ENCODE assay signal across 17 cellular contexts in genomic region chr2:202122975-202123765, GRCh38. TPM values are rescaled to one million over a fixed set of nuclear protein-coding genes. Genes with fewer than 3 reads are reported as not detected.
DNase-seq lines count a peak whose midpoint lies in the region; ATAC-seq and TF ChIP-seq lines count a peak whose summit lies in the region.
"Had no signal": no experiment of that assay in that cellular context is flagged by ENCODE, and none has a peak within 500 bp of the region (broad histone marks: within the 10 kb centered on the region; RNA-seq: fewer than 3 reads in every experiment).

No MANE protein-coding gene starts in this region.

- peak overlapping the region; percentile 4 for H3K56ac ChIP-seq in mesendoderm (ENCODE audit: low read length)

- no peak overlapping the region for H2AK5ac ChIP-seq in mesendoderm (ENCODE audit: low read length)

- no peak overlapping the region for H3K9ac ChIP-seq in mesendoderm (ENCODE audit: low read length)

- H3K9me3 Mint-ChIP-seq in activated naive CD8-positive, alpha-beta T cell treated with anti-CD3 and anti-CD28 coated beads, Interleukin-2, amount 10 ng/mL, durations not matched to agents 7 days and 5 days = peaks cover 3% of the 10 kb centered on the region
- H3K9me3 Mint-ChIP-seq in activated CD8-positive, alpha-beta T cell treated with anti-CD3 and anti-CD28 coated beads, Interleukin-2, amount 10 ng/mL, durations not matched to agents 7 days and 5 days (ENCODE audit: insufficient read depth) = no peaks in the 10 kb centered on the region
- H3K9me3 Mint-ChIP-seq: activated T-helper 1 cell treated with anti-CD3 and anti-CD28 coated beads, Interleukin-12 subunit alpha, Interleukin-12 subunit beta, Interleukin-2, Interleukin-4 antibody, amounts not matched to agents 30 ng/mL and 10 ng/mL and 1 ng/mL, durations not matched to agents 14 hours and 24 hours and 36 hours had no signal

- ATAC-seq in activated naive CD8-positive, alpha-beta T cell treated with anti-CD3 and anti-CD28 coated beads, Interleukin-2, amount 10 ng/mL, durations not matched to agents 7 days and 5 days (ENCODE audit: low read depth) = peak; percentile 91
- no peak for ATAC-seq in activated CD8-positive, alpha-beta T cell treated with anti-CD3 and anti-CD28 coated beads, Interleukin-2, amount 10 ng/mL, durations not matched to agents 7 days and 5 days
- ATAC-seq in GM18907 (IDR thresholded peaks at IDR 0.05; ENCODE audit: unreplicated experiment) = no peak
- ATAC-seq: psoas muscle, SK-N-SH treated with all-trans-retinoic acid at 6 μM for 48 hours had no signal

- no peak overlapping the region for H3K4me2 ChIP-seq in mesendoderm (ENCODE audit: low read length)

- no peak overlapping the region for H3K23ac ChIP-seq in mesendoderm (ENCODE audit: low read length)

- H3K4ac ChIP-seq in mesendoderm (ENCODE audit: low read depth, low read length) = no peak overlapping the region

- in situ Hi-C loops in KBM-7 (cut with MboI; ENCODE audit: low pct_unique_long_range_greater_than_20kb, low sequenced_read_pairs) (no loop called here), brain microvascular endothelial cell (cut with HindIII; ENCODE audit: low pct_ligation_motif_present, low sequenced_read_pairs) (no loop called here)

- peak; percentile 33 for DNase-seq in AG08396 (ENCODE audit: low spot score)
- DNase-seq in KBM-7 = peak; percentile 35
- DNase-seq in activated naive CD8-positive, alpha-beta T cell treated with anti-CD3 and anti-CD28 coated beads, Interleukin-2, amount 10 ng/mL, durations not matched to agents 7 days and 5 days = peak; percentile 41
- DNase-seq in mesendoderm = no peak
- DNase-seq in activated CD8-positive, alpha-beta T cell treated with anti-CD3 and anti-CD28 coated beads, Interleukin-2, amount 10 ng/mL, durations not matched to agents 7 days and 5 days = no peak
- no peak for DNase-seq in brain microvascular endothelial cell
- DNase-seq in NCI-H1092 (lab: John Stamatoyannopoulos, UW) = no peak
- DNase-seq: activated CD4-positive, alpha-beta T cell treated with anti-CD3 and anti-CD28 coated beads for 1 hour; NK-92 treated with Interleukin-12 subunit alpha and Interleukin-12 subunit beta, amount 100 ng/mL, for 24 hours; psoas muscle; stimulated activated naive B cell treated with anti-CD40 and anti-IgM and Interleukin-4, amounts not matched to agents 10 μg/mL and 1 μg/mL and 100 μg/mL, for 72 hours had no signal

- peak overlapping the region; percentile 69 for H3K27ac Mint-ChIP-seq in activated naive CD8-positive, alpha-beta T cell treated with anti-CD3 and anti-CD28 coated beads, Interleukin-2, amount 10 ng/mL, durations not matched to agents 7 days and 5 days
- H3K27ac Mint-ChIP-seq in activated CD8-positive, alpha-beta T cell treated with anti-CD3 and anti-CD28 coated beads, Interleukin-2, amount 10 ng/mL, durations not matched to agents 7 days and 5 days = no peak overlapping the region
- H3K27ac Mint-ChIP-seq: activated T-helper 1 cell treated with anti-CD3 and anti-CD28 coated beads, Interleukin-12 subunit alpha, Interleukin-12 subunit beta, Interleukin-2, Interleukin-4 antibody, amounts not matched to agents 30 ng/mL and 10 ng/mL and 1 ng/mL, durations not matched to agents 14 hours and 24 hours and 36 hours; stimulated activated naive B cell treated with anti-CD40 and anti-IgM and Interleukin-4, amounts not matched to agents 10 μg/mL and 1 μg/mL and 100 μg/mL, for 72 hours had no signal

- H2BK120ac ChIP-seq in mesendoderm (ENCODE audit: low read depth, low read length) = no peak overlapping the region

- H3K27me3 ChIP-seq in mesendoderm (ENCODE audit: insufficient read depth, low read length, poor library complexity) = no peaks in the 10 kb centered on the region
- no peaks in the 10 kb centered on the region for H3K27me3 ChIP-seq in brain microvascular endothelial cell (replicated peaks)

- H3K36me3 ChIP-seq in mesendoderm (ENCODE audit: control insufficient read depth, insufficient read depth, low read length) (no peaks in the 10 kb centered on the region), brain microvascular endothelial cell (replicated peaks) (no peaks in the 10 kb centered on the region)

- peaks cover 3% of the 10 kb centered on the region for H3K27me3 Mint-ChIP-seq in activated naive CD8-positive, alpha-beta T cell treated with anti-CD3 and anti-CD28 coated beads, Interleukin-2, amount 10 ng/mL, durations not matched to agents 7 days and 5 days
- peaks cover 6% of the 10 kb centered on the region for H3K27me3 Mint-ChIP-seq in activated CD8-positive, alpha-beta T cell treated with anti-CD3 and anti-CD28 coated beads, Interleukin-2, amount 10 ng/mL, durations not matched to agents 7 days and 5 days (ENCODE audit: low read depth)

- H3K18ac ChIP-seq in mesendoderm (ENCODE audit: low read length) = no peak overlapping the region

- H3K4me3 ChIP-seq in mesendoderm (ENCODE audit: low read length) (no peak overlapping the region), brain microvascular endothelial cell (ENCODE audit: low read depth, low read length) (no peak overlapping the region)
- H3K4me3 ChIP-seq: psoas muscle had no signal

- WGBS in mesendoderm (ENCODE audit: extremely low coverage, insufficient coverage, low lambda C conversion rate) = no CpG with 5 or more reads among the region's 20 CpGs

- H3K79me1 ChIP-seq in mesendoderm (ENCODE audit: low read length) = no peaks in the 10 kb centered on the region

- peaks cover 16% of the 10 kb centered on the region for H3K4me1 Mint-ChIP-seq in activated naive CD8-positive, alpha-beta T cell treated with anti-CD3 and anti-CD28 coated beads, Interleukin-2, amount 10 ng/mL, durations not matched to agents 7 days and 5 days
- H3K4me1 Mint-ChIP-seq in activated CD8-positive, alpha-beta T cell treated with anti-CD3 and anti-CD28 coated beads, Interleukin-2, amount 10 ng/mL, durations not matched to agents 7 days and 5 days (ENCODE audit: low read depth) = no peaks in the 10 kb centered on the region

- H3K4me3 Mint-ChIP-seq in activated naive CD8-positive, alpha-beta T cell treated with anti-CD3 and anti-CD28 coated beads, Interleukin-2, amount 10 ng/mL, durations not matched to agents 7 days and 5 days = peak overlapping the region; percentile 47
- no peak overlapping the region for H3K4me3 Mint-ChIP-seq in activated CD8-positive, alpha-beta T cell treated with anti-CD3 and anti-CD28 coated beads, Interleukin-2, amount 10 ng/mL, durations not matched to agents 7 days and 5 days
- H3K4me3 Mint-ChIP-seq: activated T-helper 1 cell treated with anti-CD3 and anti-CD28 coated beads, Interleukin-12 subunit alpha, Interleukin-12 subunit beta, Interleukin-2, Interleukin-4 antibody, amounts not matched to agents 30 ng/mL and 10 ng/mL and 1 ng/mL, durations not matched to agents 14 hours and 24 hours and 36 hours; stimulated activated naive B cell treated with anti-CD40 and anti-IgM and Interleukin-4, amounts not matched to agents 10 μg/mL and 1 μg/mL and 100 μg/mL, for 72 hours had no signal

- no peaks in the 10 kb centered on the region for H3K79me2 ChIP-seq in mesendoderm (ENCODE audit: control insufficient read depth, insufficient read depth, low read length)

- no peaks in the 10 kb centered on the region for H3K4me1 ChIP-seq in mesendoderm (ENCODE audit: control insufficient read depth, low read depth, low read length)
- H3K4me1 ChIP-seq: psoas muscle had no signal

- H3K27ac ChIP-seq in mesendoderm (ENCODE audit: low read depth, low read length) = no peak overlapping the region
- H3K27ac ChIP-seq in brain microvascular endothelial cell = no peak overlapping the region
- H3K27ac ChIP-seq: psoas muscle had no signal

- no peak for TF ChIP-seq CTCF in brain microvascular endothelial cell (IDR thresholded peaks at IDR 0.05; ENCODE audit: low read depth, low read length, missing control alignments)

- no peak overlapping the region for H2BK15ac ChIP-seq in mesendoderm (replicated peaks; ENCODE audit: low read depth)

- POLR2A ChIA-PET in activated naive CD8-positive, alpha-beta T cell treated with anti-CD3 and anti-CD28 coated beads, Interleukin-2, amount 10 ng/mL, durations not matched to agents 7 days and 5 days (lab: Charles Lee) = no interaction called here
- POLR2A ChIA-PET in activated CD8-positive, alpha-beta T cell treated with anti-CD3 and anti-CD28 coated beads, Interleukin-2, amount 10 ng/mL, durations not matched to agents 7 days and 5 days (lab: Charles Lee) = no interaction called here

- H4K5ac ChIP-seq in mesendoderm (ENCODE audit: low read length) = no peak overlapping the region

- H4K8ac ChIP-seq in mesendoderm (ENCODE audit: low read depth, low read length) = no peak overlapping the region

- H3K36me3 Mint-ChIP-seq in activated naive CD8-positive, alpha-beta T cell treated with anti-CD3 and anti-CD28 coated beads, Interleukin-2, amount 10 ng/mL, durations not matched to agents 7 days and 5 days = no peaks in the 10 kb centered on the region
- no peaks in the 10 kb centered on the region for H3K36me3 Mint-ChIP-seq in activated CD8-positive, alpha-beta T cell treated with anti-CD3 and anti-CD28 coated beads, Interleukin-2, amount 10 ng/mL, durations not matched to agents 7 days and 5 days (ENCODE audit: low read depth)
- H3K36me3 Mint-ChIP-seq: stimulated activated naive B cell treated with anti-CD40 and anti-IgM and Interleukin-4, amounts not matched to agents 10 μg/mL and 1 μg/mL and 100 μg/mL, for 72 hours had no signal

- CTCF ChIA-PET in activated CD8-positive, alpha-beta T cell treated with anti-CD3 and anti-CD28 coated beads, Interleukin-2, amount 10 ng/mL, durations not matched to agents 7 days and 5 days (lab: Charles Lee) = no interaction called here

- H2BK5ac ChIP-seq in mesendoderm (ENCODE audit: low read length) = no peak overlapping the region

RNA-seq across cellular contexts. Expression of gene KIAA2012, which starts 50.1 kb away (rescaled TPM):
- not detected for total RNA-seq in activated naive CD8-positive, alpha-beta T cell treated with anti-CD3 and anti-CD28 coated beads, Interleukin-2, amount 10 ng/mL, durations not matched to agents 7 days and 5 days
- not detected for polyA plus RNA-seq in mesendoderm (2013, experiment 1 of 2)
- polyA plus RNA-seq in mesendoderm (2013, experiment 2 of 2) = not detected
- not detected for total RNA-seq in activated CD8-positive, alpha-beta T cell treated with anti-CD3 and anti-CD28 coated beads, Interleukin-2, amount 10 ng/mL, durations not matched to agents 7 days and 5 days
- total RNA-seq: activated T-helper 1 cell treated with anti-CD3 and anti-CD28 coated beads, Interleukin-12 subunit alpha, Interleukin-12 subunit beta, Interleukin-2, Interleukin-4 antibody, amounts not matched to agents 30 ng/mL and 10 ng/mL and 1 ng/mL, durations not matched to agents 14 hours and 24 hours and 36 hours; endothelial cell of umbilical vein; lower leg skin; MCF 10A had no signal
- polyA plus RNA-seq: endothelial cell of umbilical vein had no signal

Comparison
In these comparisons a context has a peak if more than half of its experiments do, and no peak if none do; other contexts are left out.
1. DNase-seq: peak in AG08396 (single experiment), KBM-7 (single experiment) and activated naive CD8-positive, alpha-beta T cell treated with anti-CD3 and anti-CD28 coated beads, Interleukin-2, amount 10 ng/mL, durations not matched to agents 7 days and 5 days (single experiment); none in mesendoderm (single experiment), activated CD8-positive, alpha-beta T cell treated with anti-CD3 and anti-CD28 coated beads, Interleukin-2, amount 10 ng/mL, durations not matched to agents 7 days and 5 days (single experiment), brain microvascular endothelial cell (single experiment) and NCI-H1092 (single experiment).